Comparison of ENCODE assay signal across 19 cellular contexts in genomic region chr12:10065241-10065640, GRCh38. TPM values are rescaled to one million over a fixed set of nuclear protein-coding genes. Genes with fewer than 3 reads are reported as not detected.
DNase-seq lines count a peak whose midpoint lies in the region; TF ChIP-seq lines count a peak whose summit lies in the region.
"Had no signal": no experiment of that assay in that cellular context is flagged by ENCODE, and none has a peak within 500 bp of the region (broad histone marks: within the 10 kb centered on the region; RNA-seq: fewer than 3 reads in every experiment).

No MANE protein-coding gene starts in this region.

- no TSS peak for BruUV-seq in PC-9 (replicated peaks; lab: Mats Ljungman, UMichigan)

- no peak for TF ChIP-seq CTCF in PC-9 (conservative IDR thresholded peaks at IDR 0.05)
- TF ChIP-seq CTCF in nephron progenitor cell (IDR thresholded peaks at IDR 0.05), result no peak

- H2AFZ ChIP-seq in PC-9, result 0 out of 2 replicates have a peak overlapping the region, but pooled peaks have one; percentile 25

- no peaks in the 10 kb centered on the region for H3K36me3 ChIP-seq in PC-9 (ENCODE audit: low read depth)

- intact Hi-C loops in PC-9 (cut with micrococcal nuclease; ENCODE audit: unreplicated experiment), result no loop called here

- H3K4me3 ChIP-seq in PC-9, result no peak overlapping the region

- H3K9me2 ChIP-seq in PC-9 (ENCODE audit: insufficient read depth), result no peaks in the 10 kb centered on the region

- no peak overlapping the region for H3K4me3 Mint-ChIP-seq in nephron progenitor cell
- H3K4me3 Mint-ChIP-seq: H9, T-cell had no signal

- H3K79me2 ChIP-seq in PC-9 (ENCODE audit: low read depth), result no peaks in the 10 kb centered on the region

- peaks cover under 1% of the 10 kb centered on the region for H3K9me3 Mint-ChIP-seq in nephron progenitor cell
- H3K9me3 Mint-ChIP-seq: H9, T-cell had no signal

- DNase-seq in EH (ENCODE audit: low read depth) (peak; percentile 3), H4 (ENCODE audit: low spot score) (peak; percentile 12), PC-9 (no peak), nephron progenitor cell (no peak), occipital lobe (lab: John Stamatoyannopoulos, UW) (no peak), NCI-H2171 (lab: John Stamatoyannopoulos, UW) (no peak), NCI-H1436 (lab: John Stamatoyannopoulos, UW) (no peak)
- DNase-seq: ACHN, AML-193, GDM1, H9, NCI-H1105, NCI-H1694 treated with DMSO at 0.1 percent for 48 hours, NCI-H510A, NCI-H748 treated with DMSO at 0.1 percent for 48 hours, SIG-M5, T-cell had no signal

- no peaks in the 10 kb centered on the region for H3K36me3 Mint-ChIP-seq in nephron progenitor cell (ENCODE audit: low read depth)
- H3K36me3 Mint-ChIP-seq: T-cell had no signal

- H3K4me1 ChIP-seq in PC-9 (replicated peaks; ENCODE audit: insufficient read depth), result no peaks in the 10 kb centered on the region

- H3K27ac ChIP-seq in PC-9, result no peak overlapping the region
- H3K27ac ChIP-seq: RWPE1 had no signal

- H3K27me3 ChIP-seq in PC-9 (ENCODE audit: insufficient read depth, low read depth), result no peaks in the 10 kb centered on the region

- H4K20me1 ChIP-seq in PC-9 (ENCODE audit: insufficient read depth), result no peaks in the 10 kb centered on the region

- H3K27me3 Mint-ChIP-seq in nephron progenitor cell (ENCODE audit: low read depth, poor library complexity), result peaks cover 3% of the 10 kb centered on the region

- no peaks in the 10 kb centered on the region for H3F3A ChIP-seq in PC-9 (ENCODE audit: insufficient read depth, low read depth)

- H3K9me3 ChIP-seq in PC-9 (ENCODE audit: insufficient read depth, low read depth), result no peaks in the 10 kb centered on the region

- CTCF ChIA-PET in PC-9 (lab: Charles Lee), result no interaction called here

- POLR2A ChIA-PET in PC-9 (lab: Charles Lee; ENCODE audit: unreplicated experiment), result no interaction called here

- H3K4me1 Mint-ChIP-seq in nephron progenitor cell, result peaks cover 60% of the 10 kb centered on the region
- H3K4me1 Mint-ChIP-seq: T-cell had no signal

- no peak overlapping the region for H3K4me2 ChIP-seq in PC-9

- H3K27ac Mint-ChIP-seq in nephron progenitor cell, result peak overlapping the region; percentile 6
- H3K27ac Mint-ChIP-seq: H9, T-cell had no signal

RNA-seq across cellular contexts. Expression of gene CLEC1A, which starts 33.5 kb away (rescaled TPM):
- total RNA-seq in H4 (2014; rRNA removed; shearing (Covaris generic)), result 0.50 and 1.4 TPM in 2 replicates
- 0.23 TPM in 1 of 2 replicates, not detected in the other for total RNA-seq in PC-9 (2021)
- 0.62 TPM for total RNA-seq in occipital lobe
- total RNA-seq: H9, LHCN-M2, T-cell had no signal

RNA-seq across cellular contexts. Expression of gene CLEC9A, which starts 34.8 kb away (rescaled TPM):
- total RNA-seq in H4 (2014; rRNA removed; shearing (Covaris generic)), result not detected in 2 replicates
- not detected in 2 replicates for total RNA-seq in PC-9 (2021)
- total RNA-seq in occipital lobe, result not detected
- total RNA-seq: H9, LHCN-M2 had no signal

RNA-seq across cellular contexts. Expression of gene CLEC12B, which starts 54.8 kb away (rescaled TPM):
- not detected in 2 replicates for total RNA-seq in H4 (2014; rRNA removed; shearing (Covaris generic))
- not detected in 2 replicates for total RNA-seq in PC-9 (2021)
- total RNA-seq in occipital lobe, result not detected
- total RNA-seq: H9, LHCN-M2, T-cell had no signal

Comparison
In these comparisons a context has a peak if more than half of its experiments do, and no peak if none do; other contexts are left out.
1. DNase-seq: peak in EH (single experiment) and H4 (single experiment); none in PC-9 (0 of 2), nephron progenitor cell (single experiment), occipital lobe (single experiment), NCI-H2171 (single experiment) and NCI-H1436 (single experiment).